ENCODE assay signal across 8 cellular contexts in the genomic region with DNA sequence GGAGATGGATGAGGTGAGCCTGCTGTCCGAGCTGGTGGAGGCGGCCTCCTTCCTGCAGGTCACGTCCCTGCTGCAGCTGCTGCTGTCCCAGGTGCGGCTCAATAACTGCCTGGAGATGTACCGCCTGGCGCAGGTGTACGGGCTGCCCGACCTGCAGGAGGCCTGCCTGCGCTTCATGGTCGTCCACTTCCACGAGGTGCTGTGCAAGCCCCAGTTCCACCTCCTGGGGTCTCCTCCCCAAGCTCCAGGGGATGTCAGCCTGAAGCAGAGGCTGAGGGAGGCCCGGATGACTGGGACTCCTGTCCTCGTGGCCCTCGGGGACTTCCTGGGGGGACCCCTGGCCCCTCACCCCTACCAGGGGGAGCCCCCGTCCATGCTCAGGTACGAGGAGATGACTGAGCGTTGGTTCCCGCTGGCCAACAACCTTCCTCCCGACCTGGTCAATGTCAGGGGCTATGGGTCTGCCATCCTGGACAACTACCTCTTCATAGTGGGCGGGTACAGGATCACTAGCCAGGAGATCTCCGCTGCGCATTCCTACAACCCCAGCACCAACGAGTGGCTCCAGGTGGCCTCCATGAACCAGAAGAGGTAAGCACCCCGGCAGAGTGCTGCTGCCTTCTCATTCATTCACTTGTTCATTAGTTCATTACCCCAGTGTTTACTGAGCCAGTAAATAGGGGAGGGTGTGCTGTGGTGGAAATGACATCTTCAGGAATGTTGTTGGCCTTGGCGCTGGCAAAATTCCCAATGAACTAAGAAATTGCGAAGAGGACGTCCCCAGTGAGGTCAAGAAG. TPM values are rescaled to one million over a fixed set of nuclear protein-coding genes. Genes with fewer than 3 reads are reported as not detected.
DNase-seq lines count a peak whose midpoint lies in the region; ATAC-seq, FAIRE-seq and TF ChIP-seq lines count a peak whose summit lies in the region.

No MANE protein-coding gene starts in this region.

- in situ Hi-C loops in astrocyte of the cerebellum (cut with HindIII; ENCODE audit: low sequenced_read_pairs) = no loop called here

- DNase-seq in CD14-positive monocyte (ENCODE audit: low spot score) (no peak), GM19239 (ENCODE audit: insufficient read length, low spot score) (peak; percentile 9), Peyer's patch (peak in 2 of 3 donors; percentile 38 to 67), astrocyte of the cerebellum (ENCODE audit: low read depth) (no peak), iPS-NIHi7 (ENCODE audit: extremely low spot score) (peak; percentile 43), CD1c-positive myeloid dendritic cell (ENCODE audit: extremely low spot score) (no peak)
- DNase-seq in stimulated activated CD4-positive, alpha-beta T cell treated with anti-CD3 and anti-CD28 coated beads, Interleukin-2, amount 100 ng/mL, for 4 hours (ENCODE audit: low read depth) = peak; percentile 12

- H3K9me3 Mint-ChIP-seq in CD14-positive monocyte = peaks cover 0 to 2% (median 0%) of the 10 kb centered on the region in 7 donors

- no peaks in the 10 kb centered on the region for H3K9me3 ChIP-seq in Peyer's patch

- no peak for FAIRE-seq in GM19239 (lab: Jason Lieb, UNC)

- H3K27ac Mint-ChIP-seq in CD14-positive monocyte = peak overlapping the region in 2 of 7 donors; percentile 54 to 68

- peaks cover 0 to 18% (median 0%) of the 10 kb centered on the region in 4 donors for H3K4me1 ChIP-seq in Peyer's patch

- intact Hi-C loops in CD14-positive monocyte (cut with micrococcal nuclease) = no loop called here

- TF ChIP-seq POLR2A in Peyer's patch (IDR thresholded peaks at IDR 0.05) = no peak

- peaks cover 5 to 7% of the 10 kb centered on the region in 2 donors for H3K36me3 Mint-ChIP-seq in CD14-positive monocyte

- H3K4me3 ChIP-seq in Peyer's patch (peak overlapping the region; percentile 63 to 89 (median 72)), astrocyte of the cerebellum (ENCODE audit: low read depth, low read length) (peak overlapping the region; percentile 68)

- H3K4me3 Mint-ChIP-seq in CD14-positive monocyte = peak overlapping the region; percentile 77 to 84

- peak; percentile 37 for ATAC-seq in HG03280 (IDR thresholded peaks at IDR 0.05; ENCODE audit: unreplicated experiment)

- H3K27ac ChIP-seq in Peyer's patch = peak overlapping the region; percentile 78 to 98 (median 84)

- TF ChIP-seq CTCF in CD14-positive monocyte (IDR thresholded peaks at IDR 0.05) (no peak), Peyer's patch (IDR thresholded peaks at IDR 0.05) (no peak), astrocyte of the cerebellum (IDR thresholded peaks at IDR 0.05; ENCODE audit: low read depth, low read length, missing control alignments) (no peak)

- H3K4me1 Mint-ChIP-seq in CD14-positive monocyte = peaks cover 37% of the 10 kb centered on the region

- no peaks in the 10 kb centered on the region for H3K27me3 ChIP-seq in Peyer's patch

- H3K36me3 ChIP-seq in Peyer's patch = no peaks in the 10 kb centered on the region

- peaks cover 3 to 4% (median 4%) of the 10 kb centered on the region in 3 donors for H3K27me3 Mint-ChIP-seq in CD14-positive monocyte (ENCODE audit: low read depth in 3 of 3)

RNA-seq across cellular contexts. Expression of a gene that starts 0.8 kb away (rescaled TPM):
- polyA plus RNA-seq in CD14-positive monocyte = not detected
- not detected for total RNA-seq in Peyer's patch

RNA-seq across cellular contexts. Expression of a gene that starts 0.8 kb away (rescaled TPM):
- 1 to 10 TPM; 4.1 to 7.5 TPM for polyA plus RNA-seq in CD14-positive monocyte
- total RNA-seq in Peyer's patch = 10 to 100 TPM; 16.5 to 30.4 (median 23.9) TPM

Comparison
In these comparisons a context has a peak if more than half of its experiments do, and no peak if none do; other contexts are left out.
1. DNase-seq: peak in GM19239 (single experiment), Peyer's patch (2 of 3), iPS-NIHi7 (single experiment) and stimulated activated CD4-positive, alpha-beta T cell treated with anti-CD3 and anti-CD28 coated beads, Interleukin-2, amount 100 ng/mL, for 4 hours (single experiment); none in CD14-positive monocyte (single experiment), astrocyte of the cerebellum (single experiment) and CD1c-positive myeloid dendritic cell (single experiment).